Comparison of ENCODE assay signal across 20 cellular contexts in genomic region chr12:66735275-66735674, GRCh38.
"Had no signal": no experiment of that assay in that cellular context is flagged by ENCODE, and none has a peak within 500 bp of the region (broad histone marks: within the 10 kb centered on the region; RNA-seq: fewer than 3 reads in every experiment).

No MANE protein-coding gene starts in this region.

- H3K27me3 ChIP-seq: body of pancreas, esophagus muscularis mucosa, gastroesophageal sphincter, heart left ventricle, right atrium auricular region, thyroid gland had no signal

- H3K9me3 ChIP-seq: body of pancreas, esophagus muscularis mucosa, gastroesophageal sphincter, heart left ventricle, left ventricle myocardium inferior, prostate gland, right atrium auricular region, SK-N-SH, thyroid gland had no signal

- H3K27me3 Mint-ChIP-seq: activated naive CD8-positive, alpha-beta T cell had no signal

- H3K36me3 ChIP-seq: esophagus muscularis mucosa, gastroesophageal sphincter, heart left ventricle, left ventricle myocardium inferior, prostate gland, right atrium auricular region, thyroid gland had no signal

- H3K4me1 ChIP-seq: body of pancreas, gastroesophageal sphincter, heart left ventricle, left ventricle myocardium inferior, prostate gland, right atrium auricular region, thyroid gland had no signal

- H3K4me1 Mint-ChIP-seq: stimulated activated naive B cell treated with anti-CD40 and anti-IgM and Interleukin-4, amounts not matched to agents 10 μg/mL and 1 μg/mL and 100 μg/mL, for 72 hours had no signal

- H3K9me2 ChIP-seq: SK-N-SH had no signal

- H3K4me3 Mint-ChIP-seq: activated naive CD8-positive, alpha-beta T cell; stimulated activated naive B cell treated with anti-CD40 and anti-IgM and Interleukin-4, amounts not matched to agents 10 μg/mL and 1 μg/mL and 100 μg/mL, for 72 hours had no signal

- H3K4me2 ChIP-seq: SK-N-SH had no signal

- H3K27ac Mint-ChIP-seq: activated naive CD8-positive, alpha-beta T cell; stimulated activated naive B cell treated with anti-CD40 and anti-IgM and Interleukin-4, amounts not matched to agents 10 μg/mL and 1 μg/mL and 100 μg/mL, for 72 hours had no signal

- ATAC-seq: body of pancreas; gastroesophageal sphincter; heart left ventricle; stimulated activated naive B cell treated with anti-CD40 and anti-IgM and Interleukin-4, amounts not matched to agents 10 μg/mL and 1 μg/mL and 100 μg/mL, for 72 hours had no signal

- H3K4me3 ChIP-seq: body of pancreas, esophagus muscularis mucosa, gastroesophageal sphincter, heart left ventricle, left ventricle myocardium inferior, prostate gland, right atrium auricular region, thyroid gland had no signal

- H3K9ac ChIP-seq: SK-N-SH had no signal

- H3K27ac ChIP-seq: body of pancreas, esophagus muscularis mucosa, gastroesophageal sphincter, heart left ventricle, left ventricle myocardium inferior, prostate gland, right atrium auricular region, thyroid gland had no signal

- DNase-seq: activated CD4-positive, alpha-beta T cell treated with anti-CD3 and anti-CD28 coated beads, Interleukin-2, amount 50 U/mL, for 4 hours; activated CD4-positive, CD25-positive, alpha-beta regulatory T cell; amygdala; body of pancreas; dermis blood vessel endothelial cell; effector memory CD4-positive, alpha-beta T cell; heart left ventricle; kidney glomerular epithelial cell; left ventricle myocardium inferior; mammary epithelial cell; midbrain; SK-N-SH; stimulated activated CD4-positive, alpha-beta T cell treated with anti-CD3 and anti-CD28 coated beads, Interleukin-2, amount 100 ng/mL, for 48 hours; stimulated activated naive B cell treated with anti-CD40 and anti-IgM and Interleukin-4, amounts not matched to agents 10 μg/mL and 1 μg/mL and 100 μg/mL, for 72 hours; thyroid gland had no signal
